Comparison of ENCODE assay signal across 1 cellular context in the genomic region with DNA sequence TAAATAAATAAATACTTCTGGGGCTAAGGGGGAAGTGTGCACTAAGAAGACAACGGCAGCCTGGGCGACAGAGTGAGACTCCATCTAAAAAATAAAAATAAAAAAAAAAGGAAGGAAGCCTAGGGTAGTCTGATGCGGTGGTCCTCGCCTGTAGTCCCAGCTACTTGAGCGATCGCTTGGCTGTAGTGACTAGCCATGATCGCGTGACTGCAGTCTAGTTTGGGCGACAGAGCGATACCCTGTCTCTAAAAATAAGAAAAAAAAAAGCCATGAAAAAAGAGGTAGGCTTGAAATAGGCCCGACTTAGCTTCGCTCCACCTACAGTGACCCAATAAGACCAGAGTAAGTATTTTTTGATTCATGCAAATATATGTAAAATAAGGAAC.
TF ChIP-seq lines count a peak whose summit lies in the region.

No MANE protein-coding gene starts in this region.

TF ChIP-seq in WTC11, 78 proteins besides CTCF, POLR2A, EP300 and RAD21 (continued from another document):
- TF ChIP-seq AR (CRISPR knock-in tag; IDR thresholded peaks at IDR 0.05) (no peak), ERG (CRISPR knock-in tag; IDR thresholded peaks at IDR 0.05) (no peak), ELF4 (CRISPR knock-in tag; IDR thresholded peaks at IDR 0.05; ENCODE audit: low read depth) (no peak), ZNF423 (CRISPR knock-in tag; IDR thresholded peaks at IDR 0.05) (no peak)
- TF ChIP-seq, protein P1, sequence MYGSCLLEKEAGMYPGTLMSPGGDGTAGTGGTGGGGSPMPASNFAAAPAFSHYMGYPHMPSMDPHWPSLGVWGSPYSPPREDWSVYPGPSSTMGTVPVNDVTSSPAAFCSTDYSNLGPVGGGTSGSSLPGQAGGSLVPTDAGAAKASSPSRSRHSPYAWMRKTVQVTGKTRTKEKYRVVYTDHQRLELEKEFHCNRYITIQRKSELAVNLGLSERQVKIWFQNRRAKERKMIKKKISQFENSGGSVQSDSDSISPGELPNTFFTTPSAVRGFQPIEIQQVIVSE (CRISPR knock-in tag; IDR thresholded peaks at IDR 0.05; ENCODE audit: borderline replicate concordance) = no peak
- TF ChIP-seq, protein P2, sequence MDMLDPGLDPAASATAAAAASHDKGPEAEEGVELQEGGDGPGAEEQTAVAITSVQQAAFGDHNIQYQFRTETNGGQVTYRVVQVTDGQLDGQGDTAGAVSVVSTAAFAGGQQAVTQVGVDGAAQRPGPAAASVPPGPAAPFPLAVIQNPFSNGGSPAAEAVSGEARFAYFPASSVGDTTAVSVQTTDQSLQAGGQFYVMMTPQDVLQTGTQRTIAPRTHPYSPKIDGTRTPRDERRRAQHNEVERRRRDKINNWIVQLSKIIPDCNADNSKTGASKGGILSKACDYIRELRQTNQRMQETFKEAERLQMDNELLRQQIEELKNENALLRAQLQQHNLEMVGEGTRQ (CRISPR knock-in tag; IDR thresholded peaks at IDR 0.05) = no peak
- TF ChIP-seq, protein P3, sequence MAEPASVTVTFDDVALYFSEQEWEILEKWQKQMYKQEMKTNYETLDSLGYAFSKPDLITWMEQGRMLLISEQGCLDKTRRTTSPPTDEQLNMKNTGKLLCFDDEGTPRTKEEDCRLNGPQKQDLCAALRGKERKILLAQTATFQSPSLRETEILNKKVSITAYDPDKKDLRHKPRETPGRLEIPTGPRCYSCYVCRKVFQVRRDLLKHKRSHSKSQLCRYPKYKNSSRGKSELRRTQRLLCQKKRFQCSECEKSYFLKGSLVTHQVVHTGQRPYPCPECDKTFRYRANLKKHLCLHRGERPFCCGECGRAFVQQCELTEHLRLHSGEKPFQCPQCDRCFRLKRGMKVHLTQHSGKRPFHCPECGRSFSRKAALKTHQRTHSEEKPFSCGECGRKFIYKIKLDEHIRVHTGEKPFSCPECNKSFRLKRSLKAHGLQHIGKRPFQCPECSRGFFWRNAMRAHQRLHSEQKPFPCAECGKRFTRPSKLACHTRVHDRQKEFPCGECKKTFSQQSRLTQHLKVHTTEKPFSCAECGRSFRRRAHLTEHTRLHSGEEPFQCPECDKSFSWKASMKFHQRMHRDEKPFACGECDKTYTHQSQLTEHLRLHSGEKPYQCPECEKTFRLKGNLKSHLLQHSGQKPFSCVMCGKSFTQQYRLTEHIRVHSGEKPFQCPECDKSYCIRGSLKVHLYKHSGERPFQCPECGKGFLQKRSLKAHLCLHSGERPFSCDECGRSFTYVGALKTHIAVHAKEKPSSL (CRISPR knock-in tag; conservative IDR thresholded peaks at IDR 0.05) = no peak
